ENCODE assay signal across 1 cellular context in genomic region chr2:209423562-209424541, GRCh38.
TF ChIP-seq lines count a peak whose summit lies in the region.

Gene MAP2 (plus strand): TSS chr2:209424047. CDS start chr2:209653171, 229,124 bp downstream.

TF ChIP-seq in HepG2, 621 proteins besides CTCF, POLR2A, EP300 and RAD21 (continued from another document and continues in another):
- TF ChIP-seq TFE3 (CRISPR knock-in tag; IDR thresholded peaks at IDR 0.05) = no peak
- TF ChIP-seq TAF15 (IDR thresholded peaks at IDR 0.05; ENCODE audit: low read depth, low read length, poor library complexity, severe bottlenecking) = no peak
- no peak for TF ChIP-seq ZNF337 (CRISPR knock-in tag; IDR thresholded peaks at IDR 0.05; ENCODE audit: borderline replicate concordance, low read depth)
- TF ChIP-seq GPN1 (CRISPR knock-in tag; IDR thresholded peaks at IDR 0.05; ENCODE audit: borderline replicate concordance) = no peak
- TF ChIP-seq ZBTB38 (CRISPR knock-in tag; IDR thresholded peaks at IDR 0.05) = 0 out of 2 replicates have a peak, but pooled peaks have one; percentile 24
- no peak for TF ChIP-seq RCOR2 (CRISPR knock-in tag; IDR thresholded peaks at IDR 0.05)
- TF ChIP-seq ZNF225 (CRISPR knock-in tag; IDR thresholded peaks at IDR 0.05) = no peak
- no peak for TF ChIP-seq ZBTB4 (CRISPR knock-in tag; IDR thresholded peaks at IDR 0.05; ENCODE audit: borderline replicate concordance)
- TF ChIP-seq IRF9 (CRISPR knock-in tag; IDR thresholded peaks at IDR 0.05; ENCODE audit: borderline replicate concordance) = no peak
- no peak for TF ChIP-seq ZNF800 (CRISPR knock-in tag; IDR thresholded peaks at IDR 0.05)
- 0 out of 2 replicates have a peak, but pooled peaks have one; percentile 50 for TF ChIP-seq ZNF773 (CRISPR knock-in tag; IDR thresholded peaks at IDR 0.05; ENCODE audit: borderline replicate concordance)
- TF ChIP-seq ZNF503 (CRISPR knock-in tag; IDR thresholded peaks at IDR 0.05) = no peak
- no peak for TF ChIP-seq ZBTB7B (CRISPR knock-in tag; IDR thresholded peaks at IDR 0.05)
- TF ChIP-seq ZNF292 (CRISPR knock-in tag; IDR thresholded peaks at IDR 0.05; ENCODE audit: borderline replicate concordance, low read depth) = no peak
- TF ChIP-seq HNRNPK (IDR thresholded peaks at IDR 0.05; ENCODE audit: low read depth, low read length, poor library complexity, severe bottlenecking) = peak; percentile 67
- TF ChIP-seq ZNF3 (CRISPR knock-in tag; IDR thresholded peaks at IDR 0.05) = no peak
- no peak for TF ChIP-seq NFE2 (CRISPR knock-in tag; IDR thresholded peaks at IDR 0.05)
- peak; percentile 54; the same call in 1 of the 2 replicates for TF ChIP-seq ZNF788 (CRISPR knock-in tag; IDR thresholded peaks at IDR 0.05; ENCODE audit: borderline replicate concordance)
- TF ChIP-seq ZNF644 (CRISPR knock-in tag; IDR thresholded peaks at IDR 0.05; ENCODE audit: low read depth) = no peak
- no peak for TF ChIP-seq FUBP1 (CRISPR knock-in tag; IDR thresholded peaks at IDR 0.05; ENCODE audit: borderline replicate concordance)
- TF ChIP-seq TFDP1 (CRISPR knock-in tag; IDR thresholded peaks at IDR 0.05; ENCODE audit: borderline replicate concordance) = peak; percentile 59; the same call in 1 of the 2 replicates
- no peak for TF ChIP-seq E2F2 (CRISPR knock-in tag; IDR thresholded peaks at IDR 0.05; ENCODE audit: borderline replicate concordance)
- TF ChIP-seq KMT2A (CRISPR knock-in tag; IDR thresholded peaks at IDR 0.05) = no peak
- TF ChIP-seq SMAD9 (CRISPR knock-in tag; IDR thresholded peaks at IDR 0.05) = no peak
- no peak for TF ChIP-seq FOXC1 (CRISPR knock-in tag; IDR thresholded peaks at IDR 0.05; ENCODE audit: borderline replicate concordance)
- TF ChIP-seq TOE1 (CRISPR knock-in tag; IDR thresholded peaks at IDR 0.05) = no peak
- TF ChIP-seq TRAFD1 (CRISPR knock-in tag; IDR thresholded peaks at IDR 0.05; ENCODE audit: borderline replicate concordance) = no peak
- TF ChIP-seq SKI (IDR thresholded peaks at IDR 0.05; ENCODE audit: partially characterized antibody) = peak; percentile 67
- no peak for TF ChIP-seq SRF (IDR thresholded peaks at IDR 0.05; ENCODE audit: low read depth, low read length)
- no peak for TF ChIP-seq ZNF576 (CRISPR knock-in tag; IDR thresholded peaks at IDR 0.05)
- TF ChIP-seq MAZ (IDR thresholded peaks at IDR 0.05; ENCODE audit: borderline replicate concordance, low read depth, low read length) = 0 out of 2 replicates have a peak, but pooled peaks have one; percentile 17
- peak; percentile 84; the same call in 1 of the 2 replicates for TF ChIP-seq MAZ (CRISPR knock-in tag; IDR thresholded peaks at IDR 0.05; ENCODE audit: low read depth)
- TF ChIP-seq KLF9 (CRISPR knock-in tag; IDR thresholded peaks at IDR 0.05; ENCODE audit: low read depth) = no peak
- TF ChIP-seq EEA1 (CRISPR knock-in tag; IDR thresholded peaks at IDR 0.05; ENCODE audit: borderline replicate concordance) = no peak
- 0 out of 2 replicates have a peak, but pooled peaks have one; percentile 50 for TF ChIP-seq ARHGAP35 (CRISPR knock-in tag; IDR thresholded peaks at IDR 0.05; ENCODE audit: borderline replicate concordance)
- TF ChIP-seq PAXIP1 (CRISPR knock-in tag; conservative IDR thresholded peaks at IDR 0.05) = no peak
- TF ChIP-seq NFIB (CRISPR knock-in tag; IDR thresholded peaks at IDR 0.05; ENCODE audit: borderline replicate concordance) = no peak
- TF ChIP-seq NFE2L2 (IDR thresholded peaks at IDR 0.05; ENCODE audit: low read length) = no peak
